ENCODE assay signal across 28 cellular contexts in genomic region chr7:131119381-131119780, GRCh38.
"Had no signal": no experiment of that assay in that cellular context is flagged by ENCODE, and none has a peak within 500 bp of the region (broad histone marks: within the 10 kb centered on the region; RNA-seq: fewer than 3 reads in every experiment).

No MANE protein-coding gene starts in this region.

- H3K9me3 Mint-ChIP-seq: effector memory CD8-positive, alpha-beta T cell had no signal

- H3K4me3 ChIP-seq: colonic mucosa, esophagus squamous epithelium, gastrocnemius medialis, heart right ventricle, left lung, lower lobe of right lung had no signal

- H3K36me3 ChIP-seq: colonic mucosa, esophagus squamous epithelium, heart right ventricle, left lung, lower lobe of right lung had no signal

- H3K4me3 Mint-ChIP-seq: dendritic cell treated with granulocyte-macrophage colony-stimulating factor and Interleukin-4, amounts not matched to agents 40 ng/mL and 50 ng/mL, for 4 days; effector memory CD8-positive, alpha-beta T cell; endodermal cell; memory B cell; naive thymus-derived CD4-positive, alpha-beta T cell had no signal

- H3K4me1 Mint-ChIP-seq: endodermal cell had no signal

- H3K4me1 ChIP-seq: colonic mucosa, esophagus squamous epithelium, gastrocnemius medialis, heart right ventricle, left lung, lower lobe of right lung had no signal

- FAIRE-seq: endometrium, islet of Langerhans, keratinocyte had no signal

- H3K27me3 ChIP-seq: colonic mucosa, gastrocnemius medialis, heart right ventricle, left lung had no signal

- ATAC-seq: effector memory CD8-positive, alpha-beta T cell; esophagus mucosa; gastrocnemius medialis; heart right ventricle; left cardiac atrium; left lung; left ventricle myocardium superior; lower lobe of right lung; naive thymus-derived CD4-positive, alpha-beta T cell had no signal

- H3K36me3 Mint-ChIP-seq: memory B cell had no signal

- H3K27ac Mint-ChIP-seq: dendritic cell treated with granulocyte-macrophage colony-stimulating factor and Interleukin-4, amounts not matched to agents 40 ng/mL and 50 ng/mL, for 4 days; endodermal cell; memory B cell had no signal

- DNase-seq: colonic mucosa; cortex of kidney; effector CD8-positive, alpha-beta T cell; effector memory CD8-positive, alpha-beta T cell; endodermal cell; erythroblast; esophagus squamous epithelium; foreskin fibroblast; foreskin melanocyte; gastrocnemius medialis; glutamatergic neuron; head of caudate nucleus; heart right ventricle; hippocampal formation; left cardiac atrium; left lung; left ventricle myocardium superior; lower lobe of right lung; mesendoderm; midbrain; naive thymus-derived CD4-positive, alpha-beta T cell had no signal

- H3K9me3 ChIP-seq: colonic mucosa, esophagus squamous epithelium, gastrocnemius medialis had no signal

- H3K27me3 Mint-ChIP-seq: effector memory CD8-positive, alpha-beta T cell; memory B cell had no signal

- H3K27ac ChIP-seq: colonic mucosa, epithelial cell of prostate, esophagus squamous epithelium, gastrocnemius medialis, heart right ventricle, left lung, lower lobe of right lung had no signal
